8 cellular contexts compared by ENCODE assay signal in the genomic region with DNA sequence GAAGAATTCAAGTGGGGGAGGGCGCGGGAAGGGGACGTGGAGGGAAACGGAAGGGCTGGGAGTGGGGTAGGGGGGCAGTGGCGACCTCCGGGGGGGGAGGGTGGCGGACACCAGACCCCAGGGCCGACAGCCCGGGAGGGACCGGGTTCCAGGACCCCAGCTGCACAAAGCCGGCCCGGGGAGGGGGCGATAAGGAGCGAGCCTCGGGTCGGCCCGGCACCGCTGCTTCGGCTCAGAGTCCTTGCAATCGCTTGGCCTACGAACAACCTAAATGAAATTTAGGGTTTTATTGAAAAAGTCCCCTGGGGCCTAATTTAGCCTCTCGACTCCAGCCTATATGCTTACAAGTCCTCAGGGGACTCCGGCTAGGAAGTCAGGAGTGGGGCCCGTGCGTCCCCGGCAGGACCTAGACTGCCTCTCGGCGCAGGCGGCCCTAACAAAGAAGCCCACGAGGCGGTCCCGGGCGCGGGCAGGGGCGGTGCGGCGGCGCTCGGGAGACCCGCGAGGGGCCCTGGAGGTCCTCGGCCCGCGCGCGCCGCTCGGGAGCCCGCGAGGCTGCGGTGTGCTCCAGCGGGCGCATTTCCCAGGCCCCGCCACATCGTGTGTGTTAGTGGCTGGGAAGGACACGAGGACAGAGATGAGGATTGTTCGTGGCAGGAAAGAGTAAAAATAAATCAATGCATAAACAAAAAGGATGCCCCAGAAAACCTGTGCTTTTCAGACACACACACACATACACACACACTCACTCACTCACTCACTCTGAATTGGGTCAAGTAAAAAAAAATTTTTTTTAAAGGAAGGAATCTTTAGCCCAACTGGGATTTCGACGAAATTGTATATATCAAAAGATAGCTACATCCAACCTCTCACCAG.
DNase-seq lines count a peak whose midpoint lies in the region; ATAC-seq and TF ChIP-seq lines count a peak whose summit lies in the region.

No MANE protein-coding gene starts in this region.

- H3K36me3 ChIP-seq in right atrium auricular region = no peaks in the 10 kb centered on the region

- H3K27me3 ChIP-seq in right atrium auricular region = no peaks in the 10 kb centered on the region

- peak overlapping the region; percentile 82 to 87 for H3K27ac ChIP-seq in right atrium auricular region

- peak; percentile 6 to 19 for ATAC-seq in activated naive CD4-positive, alpha-beta T cell treated with anti-CD3 and anti-CD28 coated beads, Interleukin-2, amount 50 U/mL, for 72 hours
- ATAC-seq in omental fat pad (ENCODE audit: low FRiP score) (no peak), HG02610 (IDR thresholded peaks at IDR 0.05; ENCODE audit: unreplicated experiment) (no peak)

- no peaks in the 10 kb centered on the region for H3K4me1 Mint-ChIP-seq in T-helper 2 cell treated with Interferon-gamma antibody and Interleukin-4, amounts not matched to agents 5 μg/mL and 100 μg/mL, for 36 hours (ENCODE audit: low read depth)

- no peaks in the 10 kb centered on the region for H3K9me3 Mint-ChIP-seq in T-helper 2 cell treated with Interferon-gamma antibody and Interleukin-4, amounts not matched to agents 5 μg/mL and 100 μg/mL, for 36 hours
- no peaks in the 10 kb centered on the region for H3K9me3 Mint-ChIP-seq in activated naive CD4-positive, alpha-beta T cell treated with anti-CD3 and anti-CD28 coated beads, Interleukin-2, amount 50 U/mL, for 72 hours

- H3K9me3 ChIP-seq in right atrium auricular region = no peaks in the 10 kb centered on the region

- DNase-seq in T-helper 2 cell treated with Interferon-gamma antibody and Interleukin-4, amounts not matched to agents 5 μg/mL and 100 μg/mL, for 36 hours (ENCODE audit: low spot score) = no peak
- no peak for DNase-seq in T-helper 2 cell
- DNase-seq in activated naive CD4-positive, alpha-beta T cell treated with anti-CD3 and anti-CD28 coated beads, Interleukin-2, amount 50 U/mL, for 72 hours (ENCODE audit: low spot score in 2 of 2) = peak in 1 of 2 donors; percentile 9
- peak; percentile 57 for DNase-seq in right atrium auricular region (ENCODE audit: low spot score)
- DNase-seq in posterior cingulate gyrus = peak in 6 of 10 donors; percentile 13 to 88 (median 44)
- no peak for DNase-seq in omental fat pad (ENCODE audit: low spot score)
- no peak for DNase-seq in GOT3 (lab: John Stamatoyannopoulos, UW)

- peaks cover 54% of the 10 kb centered on the region for H3K27me3 Mint-ChIP-seq in T-helper 2 cell treated with Interferon-gamma antibody and Interleukin-4, amounts not matched to agents 5 μg/mL and 100 μg/mL, for 36 hours (ENCODE audit: low read depth)

- H3K36me3 Mint-ChIP-seq in T-helper 2 cell treated with Interferon-gamma antibody and Interleukin-4, amounts not matched to agents 5 μg/mL and 100 μg/mL, for 36 hours (ENCODE audit: low read depth) = no peaks in the 10 kb centered on the region
- no peaks in the 10 kb centered on the region for H3K36me3 Mint-ChIP-seq in activated naive CD4-positive, alpha-beta T cell treated with anti-CD3 and anti-CD28 coated beads, Interleukin-2, amount 50 U/mL, for 72 hours

- no peak for TF ChIP-seq CTCF in right atrium auricular region (IDR thresholded peaks at IDR 0.05)
- TF ChIP-seq CTCF in omental fat pad (IDR thresholded peaks at IDR 0.05) = no peak

- H3K4me3 ChIP-seq in right atrium auricular region = peak overlapping the region; percentile 36 to 54

- H3K27ac Mint-ChIP-seq in T-helper 2 cell treated with Interferon-gamma antibody and Interleukin-4, amounts not matched to agents 5 μg/mL and 100 μg/mL, for 36 hours = no peak overlapping the region
- H3K27ac Mint-ChIP-seq in activated naive CD4-positive, alpha-beta T cell treated with anti-CD3 and anti-CD28 coated beads, Interleukin-2, amount 50 U/mL, for 72 hours = no peak overlapping the region

- intact Hi-C loops in posterior cingulate gyrus (cut with DNase I) = loop anchor here (2.0 to 10.0 kb wide), 4 partner anchors 269 to 879 kb away; a partner anchor contains a TSS

- peak overlapping the region; percentile 57 for H3K4me3 Mint-ChIP-seq in T-helper 2 cell treated with Interferon-gamma antibody and Interleukin-4, amounts not matched to agents 5 μg/mL and 100 μg/mL, for 36 hours

- H3K4me1 ChIP-seq in right atrium auricular region = peaks cover 0 to 49% of the 10 kb centered on the region in 2 donors

Comparison
In these comparisons a context has a peak if more than half of its experiments do, and no peak if none do; other contexts are left out.
1. DNase-seq: peak in right atrium auricular region (single experiment) and posterior cingulate gyrus (6 of 10); none in T-helper 2 cell treated with Interferon-gamma antibody and Interleukin-4, amounts not matched to agents 5 μg/mL and 100 μg/mL, for 36 hours (single experiment), T-helper 2 cell (0 of 5), omental fat pad (single experiment) and GOT3 (single experiment).
2. ATAC-seq: peak in activated naive CD4-positive, alpha-beta T cell treated with anti-CD3 and anti-CD28 coated beads, Interleukin-2, amount 50 U/mL, for 72 hours (2 of 2); none in omental fat pad (single experiment) and HG02610 (single experiment).